In the genomic region with DNA sequence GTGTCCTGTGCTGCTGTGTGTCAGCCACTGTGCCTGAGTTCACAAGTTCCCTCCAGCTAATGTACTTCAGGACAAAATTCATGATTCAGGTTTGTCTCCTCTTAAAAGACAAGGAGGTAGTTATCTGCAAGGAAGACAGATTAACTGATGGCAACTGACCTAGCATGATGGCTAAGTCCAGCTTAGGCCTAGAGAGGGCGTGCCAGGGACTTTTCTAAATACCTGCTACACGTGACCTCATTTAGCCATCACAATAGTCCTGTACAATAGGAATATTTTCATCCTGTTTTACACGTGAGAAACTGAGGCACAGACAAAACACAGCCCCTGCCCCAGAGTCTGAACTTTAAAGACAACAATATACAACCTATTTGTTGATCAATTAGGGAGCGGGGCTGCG, we compare ENCODE assay signal across 18 cellular contexts.
A peak's percentile ranks its signal among the peaks of the same experiment; 100 is the strongest.
DNase-seq lines count a peak whose midpoint lies in the region; ATAC-seq, FAIRE-seq and TF ChIP-seq lines count a peak whose summit lies in the region.
"Had no signal": no experiment of that assay in that cellular context is flagged by ENCODE, and none has a peak within 500 bp of the region (broad histone marks: within the 10 kb centered on the region; RNA-seq: fewer than 3 reads in every experiment).

No MANE protein-coding gene starts in this region.

- H3K36me3 ChIP-seq in PC-3 (ENCODE audit: low read depth, low read length) (no peaks in the 10 kb centered on the region), mucosa of descending colon (ENCODE audit: low read depth) (no peaks in the 10 kb centered on the region), Peyer's patch (no peaks in the 10 kb centered on the region)
- H3K36me3 ChIP-seq: left ventricle myocardium inferior, SJCRH30, suprapubic skin had no signal

- intact Hi-C loops in PC-3 (cut with micrococcal nuclease) (no loop called here), mucosa of descending colon (cut with DNase I, micrococcal nuclease) (no loop called here)

- no peaks in the 10 kb centered on the region for H3K9me2 ChIP-seq in PC-3 (replicated peaks; ENCODE audit: low read length)

- no peak for FAIRE-seq in HTR-8/SVneo (lab: Jason Lieb, UNC)
- FAIRE-seq: GM19239 had no signal

- no peaks in the 10 kb centered on the region for H3K79me2 ChIP-seq in PC-3 (ENCODE audit: low read length)

- POLR2A ChIA-PET in PC-3 (lab: Charles Lee; ENCODE audit: unreplicated experiment), result no interaction called here

- peak; percentile 32 for DNase-seq in DMS53 (lab: John Stamatoyannopoulos, UW)
- DNase-seq in DMS53 treated with DMSO at 0.1 percent for 48 hours (lab: John Stamatoyannopoulos, UW; ENCODE audit: unreplicated experiment), result no peak
- peak; percentile 16 for DNase-seq in Jurkat, Clone E6-1 (ENCODE audit: low read depth, low spot score)
- peak; percentile 23 for DNase-seq in PC-3
- DNase-seq in mucosa of descending colon, result peak in 1 of 3 donors; percentile 64
- DNase-seq in HTR-8/SVneo (ENCODE audit: insufficient read length, low spot score), result no peak
- no peak for DNase-seq in Peyer's patch
- DNase-seq: activated CD4-positive, alpha-beta T cell treated with anti-CD3 and anti-CD28 coated beads for 36 hours; amniotic stem cell; DMS79; glutamatergic neuron; left ventricle myocardium inferior; NCI-H1694; NCI-H345 had no signal

- no peak overlapping the region for H3K27ac ChIP-seq in PC-3 (ENCODE audit: low read length)
- H3K27ac ChIP-seq in Peyer's patch, result no peak overlapping the region
- H3K27ac ChIP-seq: left ventricle myocardium inferior, SJCRH30, suprapubic skin had no signal

- no TSS peak for BruUV-seq in PC-3 (replicated peaks; lab: Mats Ljungman, UMichigan)

- H2AFZ ChIP-seq in PC-3 (ENCODE audit: low read length), result no peak overlapping the region

- no peak overlapping the region for H3K9ac ChIP-seq in PC-3 (ENCODE audit: low read length)

- TF ChIP-seq POLR2A in Peyer's patch (IDR thresholded peaks at IDR 0.05), result no peak

- H3K4me3 ChIP-seq in Jurkat, Clone E6-1 (ENCODE audit: low read length), result no peak overlapping the region
- H3K4me3 ChIP-seq in PC-3 (ENCODE audit: low read length), result no peak overlapping the region
- H3K4me3 ChIP-seq in mucosa of descending colon, result no peak overlapping the region
- H3K4me3 ChIP-seq in Peyer's patch, result no peak overlapping the region
- H3K4me3 ChIP-seq: left ventricle myocardium inferior, SJCRH30, suprapubic skin had no signal

- CTCF ChIA-PET in PC-3 (lab: Charles Lee), result no interaction called here

- H3K4me1 ChIP-seq in PC-3 (ENCODE audit: insufficient read depth, low read length) (peaks cover 16% of the 10 kb centered on the region), mucosa of descending colon (ENCODE audit: low read depth) (peaks cover 3% of the 10 kb centered on the region), Peyer's patch (no peaks in the 10 kb centered on the region)
- H3K4me1 ChIP-seq: left ventricle myocardium inferior, suprapubic skin had no signal

- no peaks in the 10 kb centered on the region for H3K9me3 ChIP-seq in PC-3 (ENCODE audit: low read length)
- H3K9me3 ChIP-seq in mucosa of descending colon, result no peaks in the 10 kb centered on the region
- no peaks in the 10 kb centered on the region for H3K9me3 ChIP-seq in Peyer's patch
- H3K9me3 ChIP-seq: left ventricle myocardium inferior, SJCRH30, suprapubic skin had no signal

- H3F3A ChIP-seq in PC-3 (ENCODE audit: low read length, unreplicated experiment), result no peaks in the 10 kb centered on the region

- no peaks in the 10 kb centered on the region for H4K20me1 ChIP-seq in PC-3 (ENCODE audit: low read length)

- peak; percentile 38; the same call in 1 of the 2 replicates for TF ChIP-seq CTCF in PC-3 (conservative IDR thresholded peaks at IDR 0.05; ENCODE audit: low read depth, low read length)
- TF ChIP-seq CTCF in mucosa of descending colon (IDR thresholded peaks at IDR 0.05), result no peak
- no peak for TF ChIP-seq CTCF in Peyer's patch (IDR thresholded peaks at IDR 0.05)

- H3K4me2 ChIP-seq in PC-3 (ENCODE audit: low read length), result no peak overlapping the region

- ATAC-seq in PC-3, result no peak; the same call in 1 of the 2 replicates
- peak; percentile 74 for ATAC-seq in mucosa of descending colon
- ATAC-seq in HG02588 (IDR thresholded peaks at IDR 0.05; ENCODE audit: unreplicated experiment), result no peak
- ATAC-seq: activated CD4-positive, alpha-beta T cell treated with anti-CD3 and anti-CD28 coated beads for 36 hours had no signal

- H3K27me3 ChIP-seq in PC-3 (ENCODE audit: low read length) (no peaks in the 10 kb centered on the region), Peyer's patch (no peaks in the 10 kb centered on the region)
- H3K27me3 ChIP-seq: suprapubic skin had no signal

Comparison
In these comparisons a context has a peak if more than half of its experiments do, and no peak if none do; other contexts are left out.
1. DNase-seq: peak in DMS53 (single experiment), Jurkat, Clone E6-1 (single experiment) and PC-3 (single experiment); none in DMS53 treated with DMSO at 0.1 percent for 48 hours (single experiment), HTR-8/SVneo (single experiment) and Peyer's patch (0 of 3).